Comparison of ENCODE assay signal across 8 cellular contexts in genomic region chr13:106376411-106377112, GRCh38.
A peak's percentile ranks its signal among the peaks of the same experiment; 100 is the strongest.
DNase-seq lines count a peak whose midpoint lies in the region; FAIRE-seq and TF ChIP-seq lines count a peak whose summit lies in the region.

No MANE protein-coding gene starts in this region.

- H3K36me3 ChIP-seq in DOHH2 (ENCODE audit: control insufficient read depth, low read length): no peaks in the 10 kb centered on the region
- no peaks in the 10 kb centered on the region for H3K36me3 ChIP-seq in bronchial epithelial cell (ENCODE audit: control insufficient read depth, insufficient read depth, low read length)
- no peaks in the 10 kb centered on the region for H3K36me3 ChIP-seq in neuronal stem cell (replicated peaks in 1 of 2; ENCODE audit: control insufficient read depth in 2 of 2, insufficient read depth in 2 of 2, low read length in 2 of 2)
- no peaks in the 10 kb centered on the region for H3K36me3 ChIP-seq in Peyer's patch

- H3K18ac ChIP-seq in neuronal stem cell (ENCODE audit: low read length): peak overlapping the region; percentile 7

- H4K91ac ChIP-seq in neuronal stem cell (ENCODE audit: low read depth, low read length, poor library complexity): no peak overlapping the region

- peak; percentile 36 for FAIRE-seq in bronchial epithelial cell (lab: Jason Lieb, UNC)

- no peak overlapping the region for H2BK5ac ChIP-seq in neuronal stem cell (ENCODE audit: low read length)

- H3K14ac ChIP-seq in neuronal stem cell (ENCODE audit: low read length): no peak overlapping the region

- H3K9me2 ChIP-seq in DOHH2 (replicated peaks; ENCODE audit: control insufficient read depth, low read length): no peaks in the 10 kb centered on the region

- no peak overlapping the region for H3K4ac ChIP-seq in neuronal stem cell (ENCODE audit: low read length)

- no peak overlapping the region for H3K9ac ChIP-seq in neuronal stem cell (ENCODE audit: low read depth, low read length, poor library complexity)

- no peak overlapping the region for H2BK120ac ChIP-seq in neuronal stem cell (ENCODE audit: low read depth, low read length)

- TF ChIP-seq CTCF in DOHH2 (IDR thresholded peaks at IDR 0.05; ENCODE audit: low read depth, low read length, poor library complexity, severe bottlenecking) (peak; percentile 13), bronchial epithelial cell (IDR thresholded peaks at IDR 0.05; ENCODE audit: insufficient read depth, low read length, severe bottlenecking) (peak; percentile 1), Peyer's patch (IDR thresholded peaks at IDR 0.05) (no peak)

- WGBS in neuronal stem cell (ENCODE audit: extremely low coverage in 2 of 2, insufficient read length in 2 of 2, insufficient replicate concordance in 1 of 2), 2 donors: no CpG with 5 or more reads among the region's 20 CpGs

- H3K9me3 ChIP-seq in DOHH2 (ENCODE audit: control insufficient read depth, insufficient read depth, low read length): no peaks in the 10 kb centered on the region
- H3K9me3 ChIP-seq in neuronal stem cell (replicated peaks in 1 of 2; ENCODE audit: control insufficient read depth in 2 of 2, insufficient read depth in 1 of 2, low read depth in 1 of 2, low read length in 2 of 2): no peaks in the 10 kb centered on the region
- no peaks in the 10 kb centered on the region for H3K9me3 ChIP-seq in Peyer's patch

- no peak for TF ChIP-seq POLR2A in Peyer's patch (IDR thresholded peaks at IDR 0.05)

- no peak overlapping the region for H2BK12ac ChIP-seq in neuronal stem cell (ENCODE audit: low read length)

- no peaks in the 10 kb centered on the region for H3K79me1 ChIP-seq in neuronal stem cell (ENCODE audit: low read depth, low read length)

- H3K4me2 ChIP-seq in DOHH2 (ENCODE audit: low read length): no peak overlapping the region
- no peak overlapping the region for H3K4me2 ChIP-seq in neuronal stem cell (ENCODE audit: insufficient read depth, low read length, poor library complexity, severe bottlenecking)

- no peaks in the 10 kb centered on the region for H4K20me1 ChIP-seq in DOHH2 (ENCODE audit: control insufficient read depth, insufficient read depth, low read depth, low read length)

- H3K27me3 ChIP-seq in DOHH2 (ENCODE audit: control insufficient read depth, low read length): no peaks in the 10 kb centered on the region
- no peaks in the 10 kb centered on the region for H3K27me3 ChIP-seq in bronchial epithelial cell (ENCODE audit: control insufficient read depth, insufficient read depth, low read length)
- H3K27me3 ChIP-seq in neuronal stem cell (ENCODE audit: control insufficient read depth in 3 of 3, insufficient read depth in 3 of 3, low read depth in 1 of 3, low read length in 3 of 3): no peaks in the 10 kb centered on the region
- H3K27me3 ChIP-seq in Peyer's patch: no peaks in the 10 kb centered on the region

- no peaks in the 10 kb centered on the region for H3K79me2 ChIP-seq in DOHH2 (ENCODE audit: control insufficient read depth, low read length)

- H2AK5ac ChIP-seq in neuronal stem cell (ENCODE audit: low read depth, low read length): peak overlapping the region; percentile 56

- H3K27ac ChIP-seq in DOHH2 (ENCODE audit: low read depth, low read length): no peak overlapping the region
- H3K27ac ChIP-seq in neuronal stem cell (replicated peaks; ENCODE audit: low read length): no peak overlapping the region
- no peak overlapping the region for H3K27ac ChIP-seq in Peyer's patch

- H2BK15ac ChIP-seq in neuronal stem cell (ENCODE audit: low read length): no peak overlapping the region

- H3K4me1 ChIP-seq in DOHH2 (ENCODE audit: control insufficient read depth, low read length) (peaks cover 31% of the 10 kb centered on the region), neuronal stem cell (ENCODE audit: control insufficient read depth in 2 of 2, insufficient read depth in 1 of 2, low read depth in 1 of 2, low read length in 2 of 2) (peaks cover 5 to 22% of the 10 kb centered on the region in 2 donors), Peyer's patch (peaks cover 0 to 9% (median 0%) of the 10 kb centered on the region in 4 donors)

- H3F3A ChIP-seq in DOHH2 (ENCODE audit: control insufficient read depth, insufficient read depth): no peaks in the 10 kb centered on the region

- no peak overlapping the region for H2AFZ ChIP-seq in neuronal stem cell (ENCODE audit: low read length)

- no peak overlapping the region for H3K23ac ChIP-seq in neuronal stem cell (ENCODE audit: low read depth, low read length, poor library complexity)

- no peak overlapping the region for H4K8ac ChIP-seq in neuronal stem cell (ENCODE audit: low read depth, low read length)

- DNase-seq in LHCN-M2 (ENCODE audit: low read depth): peak; percentile 81
- peak; percentile 98 for DNase-seq in bronchial epithelial cell (ENCODE audit: low read depth)
- no peak for DNase-seq in neuronal stem cell (ENCODE audit: low spot score)
- DNase-seq in NCI-H524 treated with DMSO at 0.1 percent for 48 hours (lab: John Stamatoyannopoulos, UW): no peak
- DNase-seq in Peyer's patch: no peak
- DNase-seq in NCI-H526 (lab: John Stamatoyannopoulos, UW): no peak
- no peak for DNase-seq in effector CD8-positive, alpha-beta T cell (lab: John Stamatoyannopoulos, UW)

- no peak overlapping the region for H3K4me3 ChIP-seq in DOHH2 (ENCODE audit: low read length)
- H3K4me3 ChIP-seq in bronchial epithelial cell (ENCODE audit: low read depth, low read length): no peak overlapping the region
- no peak overlapping the region for H3K4me3 ChIP-seq in neuronal stem cell (ENCODE audit: low read length in 2 of 2)
- no peak overlapping the region for H3K4me3 ChIP-seq in Peyer's patch

Comparison
In these comparisons a context has a peak if more than half of its experiments do, and no peak if none do; other contexts are left out.
1. CTCF ChIP-seq: peak in DOHH2 (single experiment) and bronchial epithelial cell (single experiment); none in Peyer's patch (0 of 6).
2. DNase-seq: peak in LHCN-M2 (single experiment) and bronchial epithelial cell (single experiment); none in neuronal stem cell (single experiment), NCI-H524 treated with DMSO at 0.1 percent for 48 hours (single experiment), Peyer's patch (0 of 3), NCI-H526 (0 of 2) and effector CD8-positive, alpha-beta T cell (single experiment).